Comparison of ENCODE assay signal across 1 cellular context in the genomic region with DNA sequence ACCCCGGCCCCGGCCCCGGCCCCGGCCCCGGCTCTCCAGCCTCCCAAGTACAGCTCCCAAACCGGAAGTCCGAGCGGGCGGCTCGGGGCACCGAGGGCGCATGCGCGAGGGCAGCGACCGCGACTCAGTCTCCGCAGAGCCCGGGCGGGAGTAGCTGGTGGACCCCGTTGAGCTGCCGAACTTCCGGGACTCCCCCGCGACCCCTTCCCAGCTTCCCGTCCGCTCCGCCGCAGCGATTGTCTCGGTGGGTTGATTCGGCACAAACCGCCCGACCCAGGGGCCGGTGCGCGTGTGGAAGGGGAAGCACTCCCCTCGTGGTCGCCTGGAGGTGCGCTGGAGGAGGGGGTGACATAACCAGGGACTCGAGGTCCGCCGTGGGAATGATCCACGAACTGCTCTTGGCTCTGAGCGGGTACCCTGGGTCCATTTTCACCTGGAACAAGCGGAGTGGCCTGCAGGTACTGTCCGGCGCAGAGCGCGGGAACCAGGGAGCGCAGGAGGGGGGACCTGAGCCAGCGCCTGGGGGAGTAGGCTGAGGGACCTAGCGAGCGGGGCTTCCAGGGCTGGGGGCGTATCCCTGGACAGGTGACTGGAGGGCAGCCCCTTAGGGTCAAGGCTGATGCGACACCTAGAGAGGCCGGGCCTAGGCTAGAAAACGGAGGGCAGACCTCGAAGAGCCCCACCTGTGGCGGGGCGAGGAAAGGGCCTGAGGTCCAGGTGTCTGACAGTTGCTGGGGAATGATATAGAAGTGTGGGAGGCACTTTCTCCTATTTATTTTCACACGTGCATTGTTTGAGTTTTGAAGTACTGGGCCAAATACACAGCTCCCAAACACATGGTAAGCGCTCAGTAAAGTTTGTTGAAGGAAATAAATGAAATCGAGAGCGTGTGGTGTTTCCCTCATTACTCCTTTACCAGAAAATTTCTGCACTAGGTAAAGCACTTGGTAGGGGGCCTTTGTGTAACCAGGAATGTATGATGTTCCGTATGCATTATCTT.
TF ChIP-seq lines count a peak whose summit lies in the region.

Gene TUBGCP4, plus strand, starts transcription at position 127 of the 1,000 bp plus-strand sequence. Its CDS starts 254 bp downstream, at position 381.
Gene ZSCAN29, minus strand, starts transcription at position 69 of the 1,000 bp plus-strand sequence. CDS start 1,130 bp downstream, outside the sequence.

TF ChIP-seq in H1, 55 proteins besides CTCF, POLR2A, EP300 and RAD21:
- peak; percentile 47; the same call in 1 of the 2 replicates for TF ChIP-seq SP4 (IDR thresholded peaks at IDR 0.05; ENCODE audit: low read length)
- TF ChIP-seq ASH2L (IDR thresholded peaks at IDR 0.05; ENCODE audit: low read length), result peak; percentile 84
- TF ChIP-seq CEBPB (IDR thresholded peaks at IDR 0.05; ENCODE audit: low read depth, low read length), result no peak
- no peak for TF ChIP-seq EZH2 (IDR thresholded peaks at IDR 0.05; ENCODE audit: low read depth, low read length, severe bottlenecking)
- peak; percentile 72 for TF ChIP-seq NRF1 (IDR thresholded peaks at IDR 0.05; ENCODE audit: low read depth, low read length)
- peak; percentile 64 to 69; a peak in 2 of 4 replicates for TF ChIP-seq SIN3A (conservative IDR thresholded peaks at IDR 0.05 in 1 of 2, IDR thresholded peaks at IDR 0.05 in 1 of 2; ENCODE audit: low read depth in 1 of 2, low read length in 2 of 2)
- TF ChIP-seq PHF8 (conservative IDR thresholded peaks at IDR 0.05; ENCODE audit: low read depth, low read length), result peak; percentile 80
- peak; percentile 50 for TF ChIP-seq E2F6 (IDR thresholded peaks at IDR 0.05)
- no peak; the same call in 1 of the 2 replicates for TF ChIP-seq BRCA1 (IDR thresholded peaks at IDR 0.05; ENCODE audit: low read depth, low read length)
- TF ChIP-seq CTBP2 (IDR thresholded peaks at IDR 0.05; ENCODE audit: borderline replicate concordance, insufficient read depth, insufficient read length, low read length), result no peak
- peak; percentile 78 for TF ChIP-seq TAF1 (IDR thresholded peaks at IDR 0.05; ENCODE audit: low read depth, low read length)
- no peak for TF ChIP-seq SIRT6 (IDR thresholded peaks at IDR 0.05; ENCODE audit: low read length)
- TF ChIP-seq SP1 (IDR thresholded peaks at IDR 0.05; ENCODE audit: low read depth, low read length), result no peak
- TF ChIP-seq SIX5 (IDR thresholded peaks at IDR 0.05; ENCODE audit: low read depth, low read length), result no peak
- TF ChIP-seq CHD1 (IDR thresholded peaks at IDR 0.05; ENCODE audit: low read depth, low read length), result no peak
- no peak for TF ChIP-seq CHD2 (IDR thresholded peaks at IDR 0.05; ENCODE audit: low read length)
- TF ChIP-seq TEAD4 (IDR thresholded peaks at IDR 0.05; ENCODE audit: low read depth, low read length), result no peak
- TF ChIP-seq KDM4A (IDR thresholded peaks at IDR 0.05; ENCODE audit: low read depth, low read length, severe bottlenecking), result peak; percentile 97
- no peak for TF ChIP-seq SP2 (IDR thresholded peaks at IDR 0.05; ENCODE audit: low read length)
- no peak for TF ChIP-seq HDAC6 (IDR thresholded peaks at IDR 0.05; ENCODE audit: low read depth, low read length)
- TF ChIP-seq USF2 (IDR thresholded peaks at IDR 0.05; ENCODE audit: low read length), result no peak
- no peak for TF ChIP-seq KDM5A (IDR thresholded peaks at IDR 0.05; ENCODE audit: low read length)
- TF ChIP-seq SAP30 (IDR thresholded peaks at IDR 0.05; ENCODE audit: insufficient read depth, insufficient replicate concordance, low read length), result peak; percentile 88
- TF ChIP-seq ATF3 (IDR thresholded peaks at IDR 0.05; ENCODE audit: insufficient read depth, low read depth, low read length), result no peak
- no peak for TF ChIP-seq NANOG (IDR thresholded peaks at IDR 0.05; ENCODE audit: insufficient read depth, low read depth, low read length, poor library complexity, severe bottlenecking)
- TF ChIP-seq TAF7 (optimal IDR thresholded peaks at IDR 0.05; ENCODE audit: borderline replicate concordance, low read depth, low read length), result peak; percentile 20
- TF ChIP-seq MAFK (IDR thresholded peaks at IDR 0.05; ENCODE audit: low read depth, low read length), result no peak
- TF ChIP-seq ZNF274 (IDR thresholded peaks at IDR 0.05; ENCODE audit: borderline replicate concordance, extremely low read depth, low read length), result no peak
- peak in 1 of 2 experiments; percentile 87; a peak in 1 of 4 replicates for TF ChIP-seq HDAC2 (IDR thresholded peaks at IDR 0.05; ENCODE audit: borderline replicate concordance in 1 of 2, low read depth in 2 of 2, low read length in 2 of 2)
- no peak; the same call in 1 of the 2 replicates for TF ChIP-seq EGR1 (IDR thresholded peaks at IDR 0.05; ENCODE audit: borderline replicate concordance, low read depth, low read length)
- TF ChIP-seq MAX (IDR thresholded peaks at IDR 0.05), result peak; percentile 69
- TF ChIP-seq RBBP5 (IDR thresholded peaks at IDR 0.05; ENCODE audit: borderline replicate concordance, low read depth, low read length), result no peak
- TF ChIP-seq TBP (IDR thresholded peaks at IDR 0.05; ENCODE audit: low read depth, low read length), result peak; percentile 45; the same call in 1 of the 2 replicates
- no peak for TF ChIP-seq KDM1A (IDR thresholded peaks at IDR 0.05; ENCODE audit: borderline replicate concordance, low read length)
- no peak for TF ChIP-seq RFX5 (IDR thresholded peaks at IDR 0.05; ENCODE audit: borderline replicate concordance, low read depth, low read length)
- 0 out of 2 replicates have a peak, but pooled peaks have one; percentile 48 for TF ChIP-seq CREB1 (IDR thresholded peaks at IDR 0.05)
- TF ChIP-seq RXRA (IDR thresholded peaks at IDR 0.05; ENCODE audit: insufficient read depth, low read depth, low read length), result no peak
- no peak for TF ChIP-seq YY1 (IDR thresholded peaks at IDR 0.05; ENCODE audit: low read depth, low read length)
- no peak for TF ChIP-seq BACH1 (IDR thresholded peaks at IDR 0.05; ENCODE audit: low read length)
- TF ChIP-seq GABPA (IDR thresholded peaks at IDR 0.05; ENCODE audit: borderline replicate concordance, insufficient read depth, low read length), result peak; percentile 77; the same call in 1 of the 2 replicates
- no peak for TF ChIP-seq JUND (IDR thresholded peaks at IDR 0.05; ENCODE audit: low read length)
TF ChIP-seq in H1: peak in this region for 15.
